In the genomic region with DNA sequence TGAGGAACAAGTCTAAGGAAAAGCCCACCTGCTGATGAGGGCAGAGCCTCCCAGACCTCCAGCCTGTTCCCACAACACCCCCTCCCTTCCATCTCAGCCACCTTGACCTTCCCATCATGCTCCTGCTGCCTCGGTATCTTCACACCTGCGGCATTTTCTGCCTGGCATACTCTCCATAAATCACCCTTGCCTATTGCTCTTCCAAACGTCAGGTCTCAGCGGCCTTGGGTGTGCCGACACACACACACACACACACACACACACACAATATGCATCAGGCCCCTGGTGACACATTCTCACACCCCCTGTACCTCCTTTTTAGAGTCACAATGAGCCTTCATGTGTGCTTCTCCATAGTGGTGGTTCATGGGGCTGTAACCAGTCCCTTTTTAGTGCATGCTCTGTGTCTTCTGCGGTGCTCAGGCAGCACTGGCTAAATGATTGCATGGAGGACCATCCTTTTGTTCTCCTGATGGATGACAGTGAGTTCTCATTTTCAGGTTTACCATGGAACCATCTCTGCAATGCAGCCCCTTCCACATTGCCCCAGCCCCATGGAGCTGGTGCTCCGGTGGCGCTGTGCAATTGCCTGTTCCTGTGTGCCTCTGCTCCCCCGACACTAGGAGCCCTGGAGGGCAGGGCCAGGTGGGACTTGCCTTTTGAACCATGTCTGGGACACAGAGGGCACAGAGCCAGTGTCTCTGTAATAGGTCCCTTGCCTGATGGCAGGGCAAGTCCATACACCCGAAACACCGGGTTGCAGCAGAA, we compare ENCODE assay signal across 1 cellular context.
TF ChIP-seq lines count a peak whose summit lies in the region.

No MANE protein-coding gene starts in this region.

TF ChIP-seq in HCT116, 20 proteins besides CTCF, POLR2A, EP300 and RAD21 (continued from another document):
- TF ChIP-seq, protein P1, sequence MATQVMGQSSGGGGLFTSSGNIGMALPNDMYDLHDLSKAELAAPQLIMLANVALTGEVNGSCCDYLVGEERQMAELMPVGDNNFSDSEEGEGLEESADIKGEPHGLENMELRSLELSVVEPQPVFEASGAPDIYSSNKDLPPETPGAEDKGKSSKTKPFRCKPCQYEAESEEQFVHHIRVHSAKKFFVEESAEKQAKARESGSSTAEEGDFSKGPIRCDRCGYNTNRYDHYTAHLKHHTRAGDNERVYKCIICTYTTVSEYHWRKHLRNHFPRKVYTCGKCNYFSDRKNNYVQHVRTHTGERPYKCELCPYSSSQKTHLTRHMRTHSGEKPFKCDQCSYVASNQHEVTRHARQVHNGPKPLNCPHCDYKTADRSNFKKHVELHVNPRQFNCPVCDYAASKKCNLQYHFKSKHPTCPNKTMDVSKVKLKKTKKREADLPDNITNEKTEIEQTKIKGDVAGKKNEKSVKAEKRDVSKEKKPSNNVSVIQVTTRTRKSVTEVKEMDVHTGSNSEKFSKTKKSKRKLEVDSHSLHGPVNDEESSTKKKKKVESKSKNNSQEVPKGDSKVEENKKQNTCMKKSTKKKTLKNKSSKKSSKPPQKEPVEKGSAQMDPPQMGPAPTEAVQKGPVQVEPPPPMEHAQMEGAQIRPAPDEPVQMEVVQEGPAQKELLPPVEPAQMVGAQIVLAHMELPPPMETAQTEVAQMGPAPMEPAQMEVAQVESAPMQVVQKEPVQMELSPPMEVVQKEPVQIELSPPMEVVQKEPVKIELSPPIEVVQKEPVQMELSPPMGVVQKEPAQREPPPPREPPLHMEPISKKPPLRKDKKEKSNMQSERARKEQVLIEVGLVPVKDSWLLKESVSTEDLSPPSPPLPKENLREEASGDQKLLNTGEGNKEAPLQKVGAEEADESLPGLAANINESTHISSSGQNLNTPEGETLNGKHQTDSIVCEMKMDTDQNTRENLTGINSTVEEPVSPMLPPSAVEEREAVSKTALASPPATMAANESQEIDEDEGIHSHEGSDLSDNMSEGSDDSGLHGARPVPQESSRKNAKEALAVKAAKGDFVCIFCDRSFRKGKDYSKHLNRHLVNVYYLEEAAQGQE (IDR thresholded peaks at IDR 0.05; ENCODE audit: low read depth): no peak
- TF ChIP-seq YY1 (IDR thresholded peaks at IDR 0.05; ENCODE audit: extremely low read depth, insufficient replicate concordance, low read depth, low read length): no peak
- TF ChIP-seq EGR1 (IDR thresholded peaks at IDR 0.05; ENCODE audit: low read depth): no peak
- TF ChIP-seq, protein P2, sequence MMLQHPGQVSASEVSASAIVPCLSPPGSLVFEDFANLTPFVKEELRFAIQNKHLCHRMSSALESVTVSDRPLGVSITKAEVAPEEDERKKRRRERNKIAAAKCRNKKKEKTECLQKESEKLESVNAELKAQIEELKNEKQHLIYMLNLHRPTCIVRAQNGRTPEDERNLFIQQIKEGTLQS (IDR thresholded peaks at IDR 0.05): no peak
TF ChIP-seq in HCT116: peak in this region for 0.
